In the genomic region with DNA sequence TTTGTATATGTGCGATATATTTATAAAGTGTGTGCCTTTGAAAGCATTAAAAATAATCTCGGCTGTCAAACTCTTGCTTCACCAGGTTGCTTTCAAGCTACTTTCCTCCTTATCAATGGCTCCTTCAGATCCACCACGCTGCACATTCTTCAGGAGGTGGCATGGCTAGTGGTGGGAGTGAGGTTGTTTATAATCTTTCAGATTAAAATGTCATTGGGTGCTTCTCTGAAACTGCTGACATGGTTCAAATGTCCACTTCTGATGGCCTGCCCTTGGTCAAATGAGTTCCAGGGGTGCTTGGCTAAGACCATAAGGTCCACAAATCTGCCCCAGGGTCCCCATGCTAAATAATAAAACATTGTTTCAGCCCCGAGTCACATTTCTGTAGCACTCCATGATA, we compare ENCODE assay signal across 27 cellular contexts. TPM values are rescaled to one million over a fixed set of nuclear protein-coding genes. Genes with fewer than 3 reads are reported as not detected.
DNase-seq lines count a peak whose midpoint lies in the region; ATAC-seq, FAIRE-seq and TF ChIP-seq lines count a peak whose summit lies in the region.
"Had no signal": no experiment of that assay in that cellular context is flagged by ENCODE, and none has a peak within 500 bp of the region (broad histone marks: within the 10 kb centered on the region; RNA-seq: fewer than 3 reads in every experiment).

No MANE protein-coding gene starts in this region.

- 56 to 61% methylated on average over 4 of the region's 4 CpGs for WGBS in tibial nerve, 2 donors

- H3K36me3 ChIP-seq in cardiac muscle cell (no peaks in the 10 kb centered on the region), tibial nerve (no peaks in the 10 kb centered on the region)
- H3K36me3 ChIP-seq: Peyer's patch had no signal

- H3K9me3 ChIP-seq in cardiac muscle cell (ENCODE audit: low read depth) (no peaks in the 10 kb centered on the region), tibial nerve (no peaks in the 10 kb centered on the region)
- H3K9me3 ChIP-seq: Peyer's patch, SJCRH30 had no signal

- FAIRE-seq in GM12891 (lab: Jason Lieb, UNC): no peak
- FAIRE-seq: D721Med had no signal

- no peaks in the 10 kb centered on the region for H3K9me3 Mint-ChIP-seq in mesothelial cell of epicardium
- H3K9me3 Mint-ChIP-seq: CD8-positive, alpha-beta memory T cell had no signal

- DNase-seq in cardiac muscle cell (ENCODE audit: low read depth in 1 of 2, low spot score in 1 of 2) (no peak), cardiac septum (ENCODE audit: low spot score) (no peak), mesothelial cell of epicardium (ENCODE audit: low spot score in 2 of 2, unreplicated experiment in 2 of 2) (no peak), tibial nerve (ENCODE audit: low spot score in 2 of 2) (no peak), medulla oblongata (ENCODE audit: extremely low spot score) (no peak), GM12891 (ENCODE audit: insufficient read length, low spot score) (no peak)
- DNase-seq: CD8-positive, alpha-beta memory T cell; DMS53; EL; GF-D8; H7; NCI-H1105; NCI-H146; NCI-H2029; NCI-H2171; NCI-H345; NCI-H524; NCI-H774; Peyer's patch; SJCRH30 had no signal

- H3K27ac Mint-ChIP-seq in mesothelial cell of epicardium: peak overlapping the region; percentile 21

- H3K4me1 Mint-ChIP-seq in mesothelial cell of epicardium: peaks cover 21% of the 10 kb centered on the region
- H3K4me1 Mint-ChIP-seq: CD8-positive, alpha-beta memory T cell had no signal

- no peak for ATAC-seq in HG02973 (IDR thresholded peaks at IDR 0.05; ENCODE audit: unreplicated experiment)

- intact Hi-C loops in cardiac septum (cut with DNase I): no loop called here

- H3K27ac ChIP-seq in cardiac muscle cell (peak overlapping the region; percentile 87), cingulate gyrus (ENCODE audit: low read depth, low read length) (peak overlapping the region; percentile 15), tibial nerve (peak overlapping the region; percentile 65 to 96 (median 78))
- H3K27ac ChIP-seq: 22Rv1, C4-2B, HL-60, KMS-11, SJCRH30 had no signal

- no peak for TF ChIP-seq CTCF in cardiac muscle cell (IDR thresholded peaks at IDR 0.05; ENCODE audit: low read depth, low read length)
- TF ChIP-seq CTCF in mesothelial cell of epicardium (IDR thresholded peaks at IDR 0.05; ENCODE audit: unreplicated experiment): no peak
- no peak for TF ChIP-seq CTCF in tibial nerve (IDR thresholded peaks at IDR 0.05)

- no peaks in the 10 kb centered on the region for H3K27me3 ChIP-seq in cardiac muscle cell
- H3K27me3 ChIP-seq in tibial nerve: no peaks in the 10 kb centered on the region
- H3K27me3 ChIP-seq: Peyer's patch, SJCRH30 had no signal

- TF ChIP-seq POLR2A in tibial nerve (IDR thresholded peaks at IDR 0.05) (no peak), GM12891 (IDR thresholded peaks at IDR 0.05; ENCODE audit: low read depth, low read length) (no peak)

- peaks cover 74% of the 10 kb centered on the region for H3K4me1 ChIP-seq in cardiac muscle cell (ENCODE audit: low read depth)
- peaks cover 0 to 82% (median 27%) of the 10 kb centered on the region in 4 donors for H3K4me1 ChIP-seq in tibial nerve
- H3K4me1 ChIP-seq: SJCRH30 had no signal

- H3K4me3 ChIP-seq in cardiac muscle cell (no peak overlapping the region), tibial nerve (no peak overlapping the region)
- H3K4me3 ChIP-seq: Peyer's patch, SJCRH30 had no signal

- TF ChIP-seq EP300 in tibial nerve (IDR thresholded peaks at IDR 0.05): no peak

- no peak overlapping the region for H3K4me3 Mint-ChIP-seq in mesothelial cell of epicardium
- H3K4me3 Mint-ChIP-seq: CD8-positive, alpha-beta memory T cell had no signal

- H3K27me3 Mint-ChIP-seq in mesothelial cell of epicardium (ENCODE audit: low read depth): no peaks in the 10 kb centered on the region
- H3K27me3 Mint-ChIP-seq: CD8-positive, alpha-beta memory T cell had no signal

- no peaks in the 10 kb centered on the region for H3K36me3 Mint-ChIP-seq in mesothelial cell of epicardium

TF ChIP-seq in GM12891, 5 proteins besides CTCF, POLR2A, EP300 and RAD21:
- TF ChIP-seq TAF1 (IDR thresholded peaks at IDR 0.05; ENCODE audit: low read depth, low read length) (no peak), POU2F2 (IDR thresholded peaks at IDR 0.05; ENCODE audit: low read depth, low read length) (no peak), POLR2AphosphoS5 (IDR thresholded peaks at IDR 0.05; ENCODE audit: low read depth, low read length) (no peak), PAX5 (IDR thresholded peaks at IDR 0.05; ENCODE audit: insufficient read depth, low read length, severe bottlenecking) (no peak), SPI1 (IDR thresholded peaks at IDR 0.05; ENCODE audit: low read depth, low read length) (no peak)

RNA-seq across cellular contexts. Expression of a gene that starts 36.7 kb away (rescaled TPM):
- total RNA-seq in cardiac muscle cell (59.9 and 60.6 TPM in 2 replicates), cardiac septum (35.7 TPM), mesothelial cell of epicardium (9.1 to 9.7 TPM (median 9.2 TPM) in 3 replicates), tibial nerve (10 to 100 TPM; 40.5 to 46.5 (median 44.4) TPM)
- 23.9 and 28.0 TPM in 2 replicates for polyA plus RNA-seq in cardiac muscle cell
- polyA plus RNA-seq in GM12891 (2012; ENCODE audit: low read depth, missing spikeins): 7.7 TPM

Comparison
In these comparisons a context has a peak if more than half of its experiments do, and no peak if none do; other contexts are left out.
1. H3K27ac ChIP-seq: peak in every context shown above with its lines; median percentile 87 in cardiac muscle cell; 78 in tibial nerve; 15 in cingulate gyrus.